ENCODE assay signal across 8 cellular contexts in genomic region chr10:114786492-114786891, GRCh38. TPM values are rescaled to one million over a fixed set of nuclear protein-coding genes. Genes with fewer than 3 reads are reported as not detected.
DNase-seq lines count a peak whose midpoint lies in the region; ATAC-seq and TF ChIP-seq lines count a peak whose summit lies in the region.
"Not testable (repeated sequence)": the region's sequence is repeated elsewhere in the genome, so short reads cannot be mapped to it uniquely, and the experiment has no call there.

No MANE protein-coding gene starts in this region.

- H3K27me3 ChIP-seq in DND-41 (ENCODE audit: insufficient read depth, low read length, poor library complexity); Loucy (ENCODE audit: insufficient read depth, low read length, poor library complexity, severe bottlenecking); PC-9 (ENCODE audit: insufficient read depth, low read depth); transverse colon: not testable (repeated sequence)

- H3F3A ChIP-seq in Loucy (ENCODE audit: low read depth); PC-9 (ENCODE audit: insufficient read depth, low read depth): not testable (repeated sequence)

- POLR2A ChIA-PET in PC-9 (lab: Charles Lee; ENCODE audit: unreplicated experiment), result not testable (repeated sequence)

- WGBS in transverse colon (ENCODE audit: low coverage in 1 of 2), 2 donors, result 62% methylated on average over 9 of the region's 9 CpGs; no CpG with 5 or more reads in 1 of the 2 donors

- DNase-seq in DND-41, mucosa of descending colon, transverse colon: not testable (repeated sequence)
- DNase-seq in PC-9 (peak in 1 of 2 experiments; percentile 56), astrocyte of the hippocampus (ENCODE audit: low read depth, low spot score) (peak; percentile 61), foreskin melanocyte (peak; percentile 45)

- not testable (repeated sequence) for BruUV-seq in PC-9 (replicated peaks; lab: Mats Ljungman, UMichigan)

- TF ChIP-seq CTCF in DND-41 (IDR thresholded peaks at IDR 0.05; ENCODE audit: borderline replicate concordance, extremely low read depth, low read length, poor library complexity, severe bottlenecking), result peak; percentile 73
- TF ChIP-seq CTCF in Loucy (conservative IDR thresholded peaks at IDR 0.05; ENCODE audit: low read length), result peak; percentile 67
- peak; percentile 75 for TF ChIP-seq CTCF in PC-9 (conservative IDR thresholded peaks at IDR 0.05)
- peak; percentile 38 for TF ChIP-seq CTCF in mucosa of descending colon (IDR thresholded peaks at IDR 0.05)
- peak; percentile 61 to 78 (median 73) for TF ChIP-seq CTCF in transverse colon (IDR thresholded peaks at IDR 0.05)

- not testable (repeated sequence) for H3K9me2 ChIP-seq in Loucy (replicated peaks; ENCODE audit: low read depth, low read length); PC-9 (ENCODE audit: insufficient read depth)

- not testable (repeated sequence) for TF ChIP-seq EP300 in transverse colon (IDR thresholded peaks at IDR 0.05; ENCODE audit: low read depth)

- not testable (repeated sequence) for H3K79me2 ChIP-seq in DND-41 (ENCODE audit: insufficient read depth, low read length); PC-9 (ENCODE audit: low read depth)
- peaks cover 64% of the 10 kb centered on the region for H3K79me2 ChIP-seq in Loucy (ENCODE audit: insufficient read depth, low read length)

- H3K4me1 ChIP-seq in DND-41 (ENCODE audit: insufficient read depth, low read length); PC-9 (replicated peaks; ENCODE audit: insufficient read depth); mucosa of descending colon (ENCODE audit: low read depth); transverse colon: not testable (repeated sequence)
- H3K4me1 ChIP-seq in Loucy (ENCODE audit: insufficient read depth, low read length, poor library complexity, severe bottlenecking), result peaks cover 17% of the 10 kb centered on the region

- not testable (repeated sequence) for H3K4me3 ChIP-seq in DND-41 (ENCODE audit: low read depth in 1 of 2, low read length in 2 of 2); Loucy (ENCODE audit: low read length, poor library complexity, severe bottlenecking); PC-9; mucosa of descending colon; transverse colon

- CTCF ChIA-PET in PC-9 (lab: Charles Lee), result interaction anchor here (0.8 kb wide), 1 partner anchor 18 kb away, joined by 5 read pairs; no protein-coding TSS in a partner anchor

- H3K27ac ChIP-seq in DND-41 (ENCODE audit: low read length); PC-9; transverse colon: not testable (repeated sequence)

- intact Hi-C loops in PC-9 (cut with micrococcal nuclease; ENCODE audit: unreplicated experiment), result loop anchor here (1.0 to 10.0 kb wide), 4 partner anchors 84 to 482 kb away; no protein-coding TSS in a partner anchor
- intact Hi-C loops in mucosa of descending colon (cut with DNase I, micrococcal nuclease), result loop anchor here (5.0 to 10.0 kb wide), 3 partner anchors 232 to 312 kb away; no protein-coding TSS in a partner anchor
- intact Hi-C loops in transverse colon (cut with DNase I; ENCODE audit: low total_unique reads), result not testable (repeated sequence)

- ATAC-seq in DND-41 (ENCODE audit: insufficient read depth, low read depth) (peak; percentile 68; the same call in 2 of the 3 replicates), GM21576 (IDR thresholded peaks at IDR 0.05; ENCODE audit: unreplicated experiment) (peak; percentile 64), mucosa of descending colon (peak; percentile 71)

- not testable (repeated sequence) for H3K9ac ChIP-seq in DND-41 (ENCODE audit: low read depth, low read length); Loucy (ENCODE audit: low read depth, low read length, poor library complexity, severe bottlenecking)

- H2AFZ ChIP-seq in DND-41 (ENCODE audit: low read depth, low read length); Loucy (ENCODE audit: low read length); PC-9: not testable (repeated sequence)

- H4K20me1 ChIP-seq in DND-41 (ENCODE audit: insufficient read depth, low read length); PC-9 (ENCODE audit: insufficient read depth): not testable (repeated sequence)
- peaks cover 59% of the 10 kb centered on the region for H4K20me1 ChIP-seq in Loucy (ENCODE audit: insufficient read depth, low read length, poor library complexity, severe bottlenecking)

- in situ Hi-C loops in transverse colon (cut with MboI; ENCODE audit: low pct_ligation_motif_present in 1 of 4, low pct_unique_long_range_greater_than_20kb in 1 of 4, low sequenced_read_pairs in 3 of 4), result loop anchor here (10.0 to 25.0 kb wide), 5 partner anchors 232 to 474 kb away; no protein-coding TSS in a partner anchor

- not testable (repeated sequence) for H3K4me2 ChIP-seq in DND-41 (ENCODE audit: insufficient read depth, low read length); Loucy (ENCODE audit: low read depth, low read length, poor library complexity, severe bottlenecking); PC-9

- not testable (repeated sequence) for H3K9me3 ChIP-seq in DND-41 (ENCODE audit: insufficient read depth, low read length, severe bottlenecking); Loucy (ENCODE audit: insufficient read depth, low read depth, low read length); PC-9 (ENCODE audit: insufficient read depth, low read depth); mucosa of descending colon; transverse colon

- H3K36me3 ChIP-seq in DND-41 (ENCODE audit: insufficient read depth, low read length); PC-9 (ENCODE audit: low read depth); mucosa of descending colon (ENCODE audit: low read depth); transverse colon: not testable (repeated sequence)
- H3K36me3 ChIP-seq in Loucy (ENCODE audit: insufficient read depth, low read length), result peaks cover 36% of the 10 kb centered on the region

- not testable (repeated sequence) for TF ChIP-seq POLR2A in transverse colon (IDR thresholded peaks at IDR 0.05)

RNA-seq across cellular contexts. Expression of gene FHIP2A, which starts 35.1 kb away (rescaled TPM):
- total RNA-seq in PC-9 (2021) (16.0 and 18.3 TPM in 2 replicates), mucosa of descending colon (10 to 100 TPM; 14.8 to 29.7 (median 15.0) TPM), transverse colon (100 to 1,000 TPM in 1 of 4 donors, 10 to 100 TPM in 3; 17.2 to 218 (median 25.5) TPM)
